In the genomic region with DNA sequence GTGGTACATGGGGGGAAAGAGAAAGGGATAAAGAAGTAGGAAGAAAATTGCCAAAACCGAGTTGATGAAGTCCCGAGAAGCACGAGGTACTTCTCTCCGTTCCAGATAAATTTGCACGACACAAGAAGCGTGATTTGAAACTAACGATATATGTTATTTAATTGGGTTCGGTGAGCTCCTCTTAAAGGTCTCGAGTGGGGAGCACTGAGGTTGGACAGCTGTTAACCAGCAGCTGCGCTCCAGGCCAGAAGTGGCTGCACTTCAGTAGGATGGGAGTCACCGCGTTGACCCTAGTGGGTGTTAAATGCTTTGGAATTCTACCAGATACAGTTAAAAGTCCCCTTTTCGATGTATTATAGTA, we compare ENCODE assay signal across 8 cellular contexts. TPM values are rescaled to one million over a fixed set of nuclear protein-coding genes. Genes with fewer than 3 reads are reported as not detected.
DNase-seq lines count a peak whose midpoint lies in the region; ATAC-seq, FAIRE-seq and TF ChIP-seq lines count a peak whose summit lies in the region.

No MANE protein-coding gene starts in this region.

- POLR2A ChIA-PET in WTC11 (lab: Charles Lee) = no interaction called here

- peak overlapping the region; percentile 92 for H3K4me3 Mint-ChIP-seq in WTC11

- peaks cover 38% of the 10 kb centered on the region for H3K79me2 ChIP-seq in osteoblast (ENCODE audit: insufficient read depth, low read length)

- peaks cover 1% of the 10 kb centered on the region; the same call in 1 of the 2 replicates for H3K36me3 Mint-ChIP-seq in WTC11

- H3K9me3 ChIP-seq in osteoblast (ENCODE audit: low read depth, low read length) = no peaks in the 10 kb centered on the region

- H3K4me3 ChIP-seq in HFF-Myc (replicated peaks; ENCODE audit: low read depth, low read length) = peak overlapping the region; percentile 81
- peak overlapping the region; percentile 91 for H3K4me3 ChIP-seq in osteoblast (ENCODE audit: insufficient read depth, low read length)

- H3K4me1 ChIP-seq in osteoblast (ENCODE audit: insufficient read depth, low read length) = peaks cover 31% of the 10 kb centered on the region

- H3K4me2 ChIP-seq in osteoblast (ENCODE audit: insufficient read depth, low read length) = peak overlapping the region; percentile 88

- peak; percentile 25 for DNase-seq in AG08396 (ENCODE audit: low spot score)
- DNase-seq in HFF-Myc (ENCODE audit: extremely low read depth, low read depth) = no peak
- DNase-seq in WTC11 (ENCODE audit: low spot score) = no peak
- DNase-seq in germinal center (ENCODE audit: low spot score) = peak; percentile 15
- DNase-seq in osteoblast (ENCODE audit: insufficient read length, low spot score, missing footprints) = peak; percentile 74
- DNase-seq in frontal cortex (ENCODE audit: low spot score in 2 of 2) = no peak

- CTCF ChIA-PET in WTC11 (lab: Charles Lee) = interaction anchor here (0.6 to 1.6 kb wide), 4 partner anchors 38 to 381 kb away, joined by 3 to 4 read pairs (median 4); a partner anchor contains a TSS

- peak overlapping the region; percentile 54 for H3K27ac ChIP-seq in osteoblast (ENCODE audit: low read depth, low read length)

- no peak for FAIRE-seq in frontal cortex (lab: Jason Lieb, UNC)

- ATAC-seq in WTC11 (no peak), HG02970 (IDR thresholded peaks at IDR 0.05; ENCODE audit: low FRiP score, unreplicated experiment) (no peak), GM21717 (IDR thresholded peaks at IDR 0.05; ENCODE audit: unreplicated experiment) (no peak)

- no peaks in the 10 kb centered on the region for H3K9me3 Mint-ChIP-seq in WTC11

- H3K27ac Mint-ChIP-seq in WTC11 = peak overlapping the region; percentile 48; the same call in 1 of the 2 replicates

- peak overlapping the region; percentile 93 for H2AFZ ChIP-seq in osteoblast (ENCODE audit: low read length)

- peaks cover 11% of the 10 kb centered on the region for H4K20me1 ChIP-seq in osteoblast (ENCODE audit: insufficient read depth, low read length)

- peaks cover 1% of the 10 kb centered on the region for H3K36me3 ChIP-seq in osteoblast (ENCODE audit: insufficient read depth, low read length)

- H3K4me1 Mint-ChIP-seq in WTC11 = peaks cover 28% of the 10 kb centered on the region

- peaks cover 11% of the 10 kb centered on the region for H3K27me3 ChIP-seq in osteoblast (ENCODE audit: insufficient read depth, low read length)

- no peak for TF ChIP-seq CTCF in HFF-Myc (IDR thresholded peaks at IDR 0.05; ENCODE audit: low read depth, low read length, missing control alignments)
- no peak for TF ChIP-seq CTCF in WTC11 (IDR thresholded peaks at IDR 0.05)
- no peak for TF ChIP-seq CTCF in osteoblast (IDR thresholded peaks at IDR 0.05; ENCODE audit: extremely low read depth, low read depth, low read length)

- peaks cover 14% of the 10 kb centered on the region for H3K27me3 Mint-ChIP-seq in WTC11 (ENCODE audit: low read depth)

TF ChIP-seq in WTC11, 78 proteins besides CTCF, POLR2A, EP300 and RAD21 (continues in another document):
- no peak for TF ChIP-seq FOXK1 (CRISPR knock-in tag; IDR thresholded peaks at IDR 0.05)
- no peak for TF ChIP-seq ZNF396 (CRISPR knock-in tag; IDR thresholded peaks at IDR 0.05; ENCODE audit: borderline replicate concordance)
- TF ChIP-seq, protein P1, sequence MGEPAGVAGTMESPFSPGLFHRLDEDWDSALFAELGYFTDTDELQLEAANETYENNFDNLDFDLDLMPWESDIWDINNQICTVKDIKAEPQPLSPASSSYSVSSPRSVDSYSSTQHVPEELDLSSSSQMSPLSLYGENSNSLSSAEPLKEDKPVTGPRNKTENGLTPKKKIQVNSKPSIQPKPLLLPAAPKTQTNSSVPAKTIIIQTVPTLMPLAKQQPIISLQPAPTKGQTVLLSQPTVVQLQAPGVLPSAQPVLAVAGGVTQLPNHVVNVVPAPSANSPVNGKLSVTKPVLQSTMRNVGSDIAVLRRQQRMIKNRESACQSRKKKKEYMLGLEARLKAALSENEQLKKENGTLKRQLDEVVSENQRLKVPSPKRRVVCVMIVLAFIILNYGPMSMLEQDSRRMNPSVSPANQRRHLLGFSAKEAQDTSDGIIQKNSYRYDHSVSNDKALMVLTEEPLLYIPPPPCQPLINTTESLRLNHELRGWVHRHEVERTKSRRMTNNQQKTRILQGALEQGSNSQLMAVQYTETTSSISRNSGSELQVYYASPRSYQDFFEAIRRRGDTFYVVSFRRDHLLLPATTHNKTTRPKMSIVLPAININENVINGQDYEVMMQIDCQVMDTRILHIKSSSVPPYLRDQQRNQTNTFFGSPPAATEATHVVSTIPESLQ (CRISPR knock-in tag; IDR thresholded peaks at IDR 0.05) = no peak
- TF ChIP-seq, protein P2, sequence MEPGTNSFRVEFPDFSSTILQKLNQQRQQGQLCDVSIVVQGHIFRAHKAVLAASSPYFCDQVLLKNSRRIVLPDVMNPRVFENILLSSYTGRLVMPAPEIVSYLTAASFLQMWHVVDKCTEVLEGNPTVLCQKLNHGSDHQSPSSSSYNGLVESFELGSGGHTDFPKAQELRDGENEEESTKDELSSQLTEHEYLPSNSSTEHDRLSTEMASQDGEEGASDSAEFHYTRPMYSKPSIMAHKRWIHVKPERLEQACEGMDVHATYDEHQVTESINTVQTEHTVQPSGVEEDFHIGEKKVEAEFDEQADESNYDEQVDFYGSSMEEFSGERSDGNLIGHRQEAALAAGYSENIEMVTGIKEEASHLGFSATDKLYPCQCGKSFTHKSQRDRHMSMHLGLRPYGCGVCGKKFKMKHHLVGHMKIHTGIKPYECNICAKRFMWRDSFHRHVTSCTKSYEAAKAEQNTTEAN (CRISPR knock-in tag; IDR thresholded peaks at IDR 0.05) = no peak
- TF ChIP-seq, protein P3, sequence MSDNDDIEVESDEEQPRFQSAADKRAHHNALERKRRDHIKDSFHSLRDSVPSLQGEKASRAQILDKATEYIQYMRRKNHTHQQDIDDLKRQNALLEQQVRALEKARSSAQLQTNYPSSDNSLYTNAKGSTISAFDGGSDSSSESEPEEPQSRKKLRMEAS (CRISPR knock-in tag; IDR thresholded peaks at IDR 0.05) = no peak
- TF ChIP-seq NR3C1 (CRISPR knock-in tag; conservative IDR thresholded peaks at IDR 0.05; ENCODE audit: low read depth) = no peak
- TF ChIP-seq, protein P4, sequence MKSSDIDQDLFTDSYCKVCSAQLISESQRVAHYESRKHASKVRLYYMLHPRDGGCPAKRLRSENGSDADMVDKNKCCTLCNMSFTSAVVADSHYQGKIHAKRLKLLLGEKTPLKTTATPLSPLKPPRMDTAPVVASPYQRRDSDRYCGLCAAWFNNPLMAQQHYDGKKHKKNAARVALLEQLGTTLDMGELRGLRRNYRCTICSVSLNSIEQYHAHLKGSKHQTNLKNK (CRISPR knock-in tag; IDR thresholded peaks at IDR 0.05) = no peak
- no peak for TF ChIP-seq SMAD4 (CRISPR knock-in tag; IDR thresholded peaks at IDR 0.05)
- TF ChIP-seq NR1H2 (CRISPR knock-in tag; IDR thresholded peaks at IDR 0.05) = no peak
- no peak for TF ChIP-seq TCF7 (CRISPR knock-in tag; IDR thresholded peaks at IDR 0.05; ENCODE audit: low read depth)
- TF ChIP-seq, protein P5, sequence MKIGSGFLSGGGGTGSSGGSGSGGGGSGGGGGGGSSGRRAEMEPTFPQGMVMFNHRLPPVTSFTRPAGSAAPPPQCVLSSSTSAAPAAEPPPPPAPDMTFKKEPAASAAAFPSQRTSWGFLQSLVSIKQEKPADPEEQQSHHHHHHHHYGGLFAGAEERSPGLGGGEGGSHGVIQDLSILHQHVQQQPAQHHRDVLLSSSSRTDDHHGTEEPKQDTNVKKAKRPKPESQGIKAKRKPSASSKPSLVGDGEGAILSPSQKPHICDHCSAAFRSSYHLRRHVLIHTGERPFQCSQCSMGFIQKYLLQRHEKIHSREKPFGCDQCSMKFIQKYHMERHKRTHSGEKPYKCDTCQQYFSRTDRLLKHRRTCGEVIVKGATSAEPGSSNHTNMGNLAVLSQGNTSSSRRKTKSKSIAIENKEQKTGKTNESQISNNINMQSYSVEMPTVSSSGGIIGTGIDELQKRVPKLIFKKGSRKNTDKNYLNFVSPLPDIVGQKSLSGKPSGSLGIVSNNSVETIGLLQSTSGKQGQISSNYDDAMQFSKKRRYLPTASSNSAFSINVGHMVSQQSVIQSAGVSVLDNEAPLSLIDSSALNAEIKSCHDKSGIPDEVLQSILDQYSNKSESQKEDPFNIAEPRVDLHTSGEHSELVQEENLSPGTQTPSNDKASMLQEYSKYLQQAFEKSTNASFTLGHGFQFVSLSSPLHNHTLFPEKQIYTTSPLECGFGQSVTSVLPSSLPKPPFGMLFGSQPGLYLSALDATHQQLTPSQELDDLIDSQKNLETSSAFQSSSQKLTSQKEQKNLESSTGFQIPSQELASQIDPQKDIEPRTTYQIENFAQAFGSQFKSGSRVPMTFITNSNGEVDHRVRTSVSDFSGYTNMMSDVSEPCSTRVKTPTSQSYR (CRISPR knock-in tag; IDR thresholded peaks at IDR 0.05) = no peak
- no peak for TF ChIP-seq SOX15 (CRISPR knock-in tag; IDR thresholded peaks at IDR 0.05)
- TF ChIP-seq, protein P6, sequence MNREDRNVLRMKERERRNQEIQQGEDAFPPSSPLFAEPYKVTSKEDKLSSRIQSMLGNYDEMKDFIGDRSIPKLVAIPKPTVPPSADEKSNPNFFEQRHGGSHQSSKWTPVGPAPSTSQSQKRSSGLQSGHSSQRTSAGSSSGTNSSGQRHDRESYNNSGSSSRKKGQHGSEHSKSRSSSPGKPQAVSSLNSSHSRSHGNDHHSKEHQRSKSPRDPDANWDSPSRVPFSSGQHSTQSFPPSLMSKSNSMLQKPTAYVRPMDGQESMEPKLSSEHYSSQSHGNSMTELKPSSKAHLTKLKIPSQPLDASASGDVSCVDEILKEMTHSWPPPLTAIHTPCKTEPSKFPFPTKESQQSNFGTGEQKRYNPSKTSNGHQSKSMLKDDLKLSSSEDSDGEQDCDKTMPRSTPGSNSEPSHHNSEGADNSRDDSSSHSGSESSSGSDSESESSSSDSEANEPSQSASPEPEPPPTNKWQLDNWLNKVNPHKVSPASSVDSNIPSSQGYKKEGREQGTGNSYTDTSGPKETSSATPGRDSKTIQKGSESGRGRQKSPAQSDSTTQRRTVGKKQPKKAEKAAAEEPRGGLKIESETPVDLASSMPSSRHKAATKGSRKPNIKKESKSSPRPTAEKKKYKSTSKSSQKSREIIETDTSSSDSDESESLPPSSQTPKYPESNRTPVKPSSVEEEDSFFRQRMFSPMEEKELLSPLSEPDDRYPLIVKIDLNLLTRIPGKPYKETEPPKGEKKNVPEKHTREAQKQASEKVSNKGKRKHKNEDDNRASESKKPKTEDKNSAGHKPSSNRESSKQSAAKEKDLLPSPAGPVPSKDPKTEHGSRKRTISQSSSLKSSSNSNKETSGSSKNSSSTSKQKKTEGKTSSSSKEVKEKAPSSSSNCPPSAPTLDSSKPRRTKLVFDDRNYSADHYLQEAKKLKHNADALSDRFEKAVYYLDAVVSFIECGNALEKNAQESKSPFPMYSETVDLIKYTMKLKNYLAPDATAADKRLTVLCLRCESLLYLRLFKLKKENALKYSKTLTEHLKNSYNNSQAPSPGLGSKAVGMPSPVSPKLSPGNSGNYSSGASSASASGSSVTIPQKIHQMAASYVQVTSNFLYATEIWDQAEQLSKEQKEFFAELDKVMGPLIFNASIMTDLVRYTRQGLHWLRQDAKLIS (CRISPR knock-in tag; IDR thresholded peaks at IDR 0.05; ENCODE audit: borderline replicate concordance) = no peak

RNA-seq across cellular contexts. Expression of a gene that starts 0.9 kb away (rescaled TPM):
- 28.9 to 30.3 TPM (median 29.1 TPM) in 3 replicates for total RNA-seq in WTC11 (2021)
- total RNA-seq in osteoblast = 38.7 and 41.3 TPM in 2 replicates
- total RNA-seq in frontal cortex = 33.8 TPM

RNA-seq across cellular contexts. Expression of a gene that starts 37.5 kb away (rescaled TPM):
- 24.1 to 28.2 TPM (median 26.2 TPM) in 3 replicates for total RNA-seq in WTC11 (2021)
- total RNA-seq in osteoblast = 18.9 and 19.9 TPM in 2 replicates
- 51.8 TPM for total RNA-seq in frontal cortex

Comparison
In these comparisons a context has a peak if more than half of its experiments do, and no peak if none do; other contexts are left out.
1. DNase-seq: peak in AG08396 (single experiment), germinal center (single experiment) and osteoblast (single experiment); none in HFF-Myc (single experiment), WTC11 (single experiment) and frontal cortex (0 of 2).